In genomic region chr2:102251042-102251848, GRCh38 we compare ENCODE assay signal across 8 cellular contexts.
DNase-seq lines count a peak whose midpoint lies in the region; ATAC-seq lines count a peak whose summit lies in the region.

No MANE protein-coding gene starts in this region.

- H3K9me3 Mint-ChIP-seq in CD4-positive, alpha-beta memory T cell = no peaks in the 10 kb centered on the region
- peaks cover 4% of the 10 kb centered on the region for H3K9me3 Mint-ChIP-seq in activated CD4-positive, alpha-beta T cell treated with anti-CD3 and anti-CD28 coated beads, Interleukin-2, amount 10 ng/mL, durations not matched to agents 7 days and 5 days

- POLR2A ChIA-PET in CD4-positive, alpha-beta memory T cell (lab: Charles Lee; ENCODE audit: partially characterized antibody) = interaction anchor here (0.7 to 2.0 kb wide), 7 partner anchors 25 to 237 kb away, joined by 3 to 4 read pairs (median 3); partner anchors contain the start of gene IL18R1
- POLR2A ChIA-PET in activated CD4-positive, alpha-beta T cell treated with anti-CD3 and anti-CD28 coated beads, Interleukin-2, amount 10 ng/mL, durations not matched to agents 7 days and 5 days (lab: Charles Lee) = interaction anchor here (0.6 to 1.1 kb wide), 3 partner anchors 99 to 238 kb away, joined by 3 to 8 read pairs (median 3); no protein-coding TSS in a partner anchor

- peaks cover 14 to 39% (median 23%) of the 10 kb centered on the region in 4 donors for H3K4me1 Mint-ChIP-seq in CD4-positive, alpha-beta memory T cell
- peaks cover 43% of the 10 kb centered on the region for H3K4me1 Mint-ChIP-seq in activated CD4-positive, alpha-beta T cell treated with anti-CD3 and anti-CD28 coated beads, Interleukin-2, amount 10 ng/mL, durations not matched to agents 7 days and 5 days

- H3K27ac Mint-ChIP-seq in CD4-positive, alpha-beta memory T cell = peak overlapping the region; percentile 18 to 94 (median 78)
- peak overlapping the region; percentile 78 for H3K27ac Mint-ChIP-seq in activated CD4-positive, alpha-beta T cell treated with anti-CD3 and anti-CD28 coated beads, Interleukin-2, amount 10 ng/mL, durations not matched to agents 7 days and 5 days

- peak overlapping the region; percentile 90 to 99 (median 95) for H3K4me3 Mint-ChIP-seq in CD4-positive, alpha-beta memory T cell
- peak overlapping the region; percentile 60 for H3K4me3 Mint-ChIP-seq in activated CD4-positive, alpha-beta T cell treated with anti-CD3 and anti-CD28 coated beads, Interleukin-2, amount 10 ng/mL, durations not matched to agents 7 days and 5 days

- H3K36me3 ChIP-seq in CD4-positive, alpha-beta memory T cell (ENCODE audit: insufficient read depth, low read length) = no peaks in the 10 kb centered on the region
- no peaks in the 10 kb centered on the region for H3K36me3 ChIP-seq in effector memory CD4-positive, alpha-beta T cell (ENCODE audit: control insufficient read depth, insufficient read depth, low read length)
- H3K36me3 ChIP-seq in mucosa of stomach (ENCODE audit: control insufficient read depth, insufficient read depth, low read length) = no peaks in the 10 kb centered on the region

- no peaks in the 10 kb centered on the region for H3K36me3 Mint-ChIP-seq in CD4-positive, alpha-beta memory T cell
- H3K36me3 Mint-ChIP-seq in activated CD4-positive, alpha-beta T cell treated with anti-CD3 and anti-CD28 coated beads, Interleukin-2, amount 10 ng/mL, durations not matched to agents 7 days and 5 days (ENCODE audit: low read depth) = peaks cover 10% of the 10 kb centered on the region

- peaks cover 0 to 2% of the 10 kb centered on the region in 2 donors for H3K27me3 Mint-ChIP-seq in CD4-positive, alpha-beta memory T cell
- no peaks in the 10 kb centered on the region for H3K27me3 Mint-ChIP-seq in activated CD4-positive, alpha-beta T cell treated with anti-CD3 and anti-CD28 coated beads, Interleukin-2, amount 10 ng/mL, durations not matched to agents 7 days and 5 days

- peak overlapping the region; percentile 64 for H3K9ac ChIP-seq in mucosa of stomach (ENCODE audit: low read length)

- no peak overlapping the region for H3K27ac ChIP-seq in CD4-positive, alpha-beta memory T cell (ENCODE audit: low read depth, low read length)
- H3K27ac ChIP-seq in effector memory CD4-positive, alpha-beta T cell (ENCODE audit: insufficient read depth, low read length, poor library complexity, severe bottlenecking) = peak overlapping the region; percentile 22

- peak; percentile 50 to 58 (median 54) for DNase-seq in CD4-positive, alpha-beta memory T cell
- peak; percentile 56 for DNase-seq in activated CD4-positive, alpha-beta T cell treated with anti-CD3 and anti-CD28 coated beads, Interleukin-2, amount 10 ng/mL, durations not matched to agents 7 days and 5 days
- DNase-seq in effector memory CD4-positive, alpha-beta T cell = peak; percentile 15 to 57 (median 25)
- DNase-seq in stimulated activated naive CD4-positive, alpha-beta T cell (lab: John Stamatoyannopoulos, UW) = peak; percentile 6 to 63 (median 44)
- DNase-seq in GM19240 (ENCODE audit: insufficient read length, low spot score) (no peak), NCI-H187 (lab: John Stamatoyannopoulos, UW) (no peak)

- intact Hi-C loops in CD4-positive, alpha-beta memory T cell (cut with micrococcal nuclease) = loop anchor here (1.0 kb wide), 2 partner anchors 104 to 192 kb away; partner anchors contain the start of gene IL18R1

- no peaks in the 10 kb centered on the region for H3K27me3 ChIP-seq in CD4-positive, alpha-beta memory T cell (ENCODE audit: insufficient read depth, low read length)
- no peaks in the 10 kb centered on the region for H3K27me3 ChIP-seq in effector memory CD4-positive, alpha-beta T cell (replicated peaks; ENCODE audit: control insufficient read depth, insufficient read depth, low read length, poor library complexity, severe bottlenecking)
- H3K27me3 ChIP-seq in mucosa of stomach (ENCODE audit: control insufficient read depth, insufficient read depth, low read length) = peaks cover 8% of the 10 kb centered on the region

- H3K4me3 ChIP-seq in CD4-positive, alpha-beta memory T cell (ENCODE audit: low read length in 2 of 2) = peak overlapping the region; percentile 80 to 86
- peak overlapping the region; percentile 75 for H3K4me3 ChIP-seq in effector memory CD4-positive, alpha-beta T cell (ENCODE audit: insufficient read depth, low read depth, low read length, poor library complexity, severe bottlenecking)
- H3K4me3 ChIP-seq in mucosa of stomach (ENCODE audit: low read length) = peak overlapping the region; percentile 65

- ATAC-seq in HG02852 (IDR thresholded peaks at IDR 0.05; ENCODE audit: unreplicated experiment) = peak; percentile 52

- H3K4me1 ChIP-seq in CD4-positive, alpha-beta memory T cell (ENCODE audit: insufficient read depth, low read length) = peaks cover 12% of the 10 kb centered on the region
- H3K4me1 ChIP-seq in effector memory CD4-positive, alpha-beta T cell (ENCODE audit: control insufficient read depth, insufficient read depth, low read length, poor library complexity, severe bottlenecking) = peaks cover 7% of the 10 kb centered on the region
- peaks cover 5% of the 10 kb centered on the region for H3K4me1 ChIP-seq in mucosa of stomach (ENCODE audit: control insufficient read depth, insufficient read depth, low read length)

- CTCF ChIA-PET in CD4-positive, alpha-beta memory T cell (lab: Charles Lee; ENCODE audit: partially characterized antibody) = interaction anchor here (0.6 to 6.9 kb wide), 44 partner anchors 9 to 245 kb away, joined by 3 to 100 read pairs (median 4); no protein-coding TSS in a partner anchor
- CTCF ChIA-PET in activated CD4-positive, alpha-beta T cell treated with anti-CD3 and anti-CD28 coated beads, Interleukin-2, amount 10 ng/mL, durations not matched to agents 7 days and 5 days (lab: Charles Lee) = interaction anchor here (0.6 to 7.1 kb wide), 28 partner anchors 11 to 385 kb away, joined by 3 to 44 read pairs (median 3); partner anchors contain the start of gene IL18R1

- H3K9me3 ChIP-seq in CD4-positive, alpha-beta memory T cell (ENCODE audit: control insufficient read depth in 1 of 2, low read length in 2 of 2) = no peaks in the 10 kb centered on the region
- no peaks in the 10 kb centered on the region for H3K9me3 ChIP-seq in effector memory CD4-positive, alpha-beta T cell (ENCODE audit: control insufficient read depth, low read length)
- no peaks in the 10 kb centered on the region for H3K9me3 ChIP-seq in mucosa of stomach (ENCODE audit: control insufficient read depth, low read length)

Comparison
In these comparisons a context has a peak if more than half of its experiments do, and no peak if none do; other contexts are left out.
1. DNase-seq: peak in CD4-positive, alpha-beta memory T cell (5 of 5), activated CD4-positive, alpha-beta T cell treated with anti-CD3 and anti-CD28 coated beads, Interleukin-2, amount 10 ng/mL, durations not matched to agents 7 days and 5 days (single experiment), effector memory CD4-positive, alpha-beta T cell (3 of 3) and stimulated activated naive CD4-positive, alpha-beta T cell (6 of 6); none in GM19240 (single experiment) and NCI-H187 (0 of 2).
2. Peak in every context shown above with its lines, with median percentiles within 50 percentile points of each other: H3K4me3 ChIP-seq.